ENCODE assay signal across 2 cellular contexts in genomic region chr12:93231938-93232337, GRCh38.
TF ChIP-seq lines count a peak whose summit lies in the region.

No MANE protein-coding gene starts in this region.

TF ChIP-seq in IMR-90, 13 proteins besides CTCF, POLR2A, EP300 and RAD21:
- TF ChIP-seq SMC3 (IDR thresholded peaks at IDR 0.05; ENCODE audit: low read depth, low read length) = no peak
- no peak for TF ChIP-seq RFX5 (IDR thresholded peaks at IDR 0.05; ENCODE audit: low read depth, low read length)
- TF ChIP-seq MAFK (IDR thresholded peaks at IDR 0.05; ENCODE audit: low read depth, low read length) = no peak
- TF ChIP-seq, protein P1, sequence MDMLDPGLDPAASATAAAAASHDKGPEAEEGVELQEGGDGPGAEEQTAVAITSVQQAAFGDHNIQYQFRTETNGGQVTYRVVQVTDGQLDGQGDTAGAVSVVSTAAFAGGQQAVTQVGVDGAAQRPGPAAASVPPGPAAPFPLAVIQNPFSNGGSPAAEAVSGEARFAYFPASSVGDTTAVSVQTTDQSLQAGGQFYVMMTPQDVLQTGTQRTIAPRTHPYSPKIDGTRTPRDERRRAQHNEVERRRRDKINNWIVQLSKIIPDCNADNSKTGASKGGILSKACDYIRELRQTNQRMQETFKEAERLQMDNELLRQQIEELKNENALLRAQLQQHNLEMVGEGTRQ (IDR thresholded peaks at IDR 0.05; ENCODE audit: low read depth, low read length) = no peak
- no peak for TF ChIP-seq BHLHE40 (IDR thresholded peaks at IDR 0.05; ENCODE audit: low read depth, low read length)
- no peak for TF ChIP-seq CEBPB (IDR thresholded peaks at IDR 0.05; ENCODE audit: low read depth, low read length)
- TF ChIP-seq RCOR1 (IDR thresholded peaks at IDR 0.05; ENCODE audit: insufficient replicate concordance, low read length) = no peak
- TF ChIP-seq ELK1 (IDR thresholded peaks at IDR 0.05; ENCODE audit: borderline replicate concordance, low read depth, low read length) = no peak
- TF ChIP-seq FOS (IDR thresholded peaks at IDR 0.05; ENCODE audit: low read depth, low read length) = no peak
- TF ChIP-seq CHD1 (IDR thresholded peaks at IDR 0.05; ENCODE audit: low read depth, low read length) = no peak
- no peak for TF ChIP-seq NFE2L2 (IDR thresholded peaks at IDR 0.05; ENCODE audit: low read depth, low read length)
- TF ChIP-seq MAZ (IDR thresholded peaks at IDR 0.05; ENCODE audit: borderline replicate concordance, low read depth, low read length) = no peak
- TF ChIP-seq MXI1 (IDR thresholded peaks at IDR 0.05; ENCODE audit: borderline replicate concordance, low read depth, low read length) = no peak
TF ChIP-seq in IMR-90: peak in this region for 0.

TF ChIP-seq in K562, 482 proteins besides CTCF, POLR2A, EP300 and RAD21:
- TF ChIP-seq, protein P2, sequence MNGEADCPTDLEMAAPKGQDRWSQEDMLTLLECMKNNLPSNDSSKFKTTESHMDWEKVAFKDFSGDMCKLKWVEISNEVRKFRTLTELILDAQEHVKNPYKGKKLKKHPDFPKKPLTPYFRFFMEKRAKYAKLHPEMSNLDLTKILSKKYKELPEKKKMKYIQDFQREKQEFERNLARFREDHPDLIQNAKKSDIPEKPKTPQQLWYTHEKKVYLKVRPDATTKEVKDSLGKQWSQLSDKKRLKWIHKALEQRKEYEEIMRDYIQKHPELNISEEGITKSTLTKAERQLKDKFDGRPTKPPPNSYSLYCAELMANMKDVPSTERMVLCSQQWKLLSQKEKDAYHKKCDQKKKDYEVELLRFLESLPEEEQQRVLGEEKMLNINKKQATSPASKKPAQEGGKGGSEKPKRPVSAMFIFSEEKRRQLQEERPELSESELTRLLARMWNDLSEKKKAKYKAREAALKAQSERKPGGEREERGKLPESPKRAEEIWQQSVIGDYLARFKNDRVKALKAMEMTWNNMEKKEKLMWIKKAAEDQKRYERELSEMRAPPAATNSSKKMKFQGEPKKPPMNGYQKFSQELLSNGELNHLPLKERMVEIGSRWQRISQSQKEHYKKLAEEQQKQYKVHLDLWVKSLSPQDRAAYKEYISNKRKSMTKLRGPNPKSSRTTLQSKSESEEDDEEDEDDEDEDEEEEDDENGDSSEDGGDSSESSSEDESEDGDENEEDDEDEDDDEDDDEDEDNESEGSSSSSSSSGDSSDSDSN (IDR thresholded peaks at IDR 0.05; ENCODE audit: borderline replicate concordance in 1 of 2, low read depth in 2 of 2, low read length in 2 of 2) = no peak
- TF ChIP-seq ASH1L (IDR thresholded peaks at IDR 0.05; ENCODE audit: borderline replicate concordance, low read depth, partially characterized antibody) (no peak), SP2 (IDR thresholded peaks at IDR 0.05; ENCODE audit: extremely low read depth, low read depth, low read length, poor library complexity, severe bottlenecking) (no peak), PURB (CRISPR knock-in tag; IDR thresholded peaks at IDR 0.05; ENCODE audit: low read depth) (no peak), POLR2H (tag; IDR thresholded peaks at IDR 0.05; ENCODE audit: low read depth) (no peak), ZNF609 (CRISPR knock-in tag; IDR thresholded peaks at IDR 0.05; ENCODE audit: borderline replicate concordance) (no peak), ELK1 (CRISPR knock-in tag; IDR thresholded peaks at IDR 0.05) (no peak), DLX4 (CRISPR knock-in tag; IDR thresholded peaks at IDR 0.05) (no peak), ZNF764 (CRISPR knock-in tag; IDR thresholded peaks at IDR 0.05; ENCODE audit: low read depth) (no peak), CXXC5 (CRISPR knock-in tag; IDR thresholded peaks at IDR 0.05) (0 out of 2 replicates have a peak, but pooled peaks have one; percentile 16), ZNF121 (CRISPR knock-in tag; conservative IDR thresholded peaks at IDR 0.05) (no peak), GATAD2B (IDR thresholded peaks at IDR 0.05; ENCODE audit: borderline replicate concordance) (no peak), MXI1 (IDR thresholded peaks at IDR 0.05; ENCODE audit: low read depth, low read length) (no peak), PHTF2 (CRISPR knock-in tag; IDR thresholded peaks at IDR 0.05) (no peak), ATF1 (CRISPR knock-in tag; IDR thresholded peaks at IDR 0.05) (no peak), ATF1 (tag; IDR thresholded peaks at IDR 0.05) (no peak), ZNF766 (CRISPR knock-in tag; conservative IDR thresholded peaks at IDR 0.05) (no peak), SRF (CRISPR knock-in tag; IDR thresholded peaks at IDR 0.05) (no peak), SMAD3 (CRISPR knock-in tag; conservative IDR thresholded peaks at IDR 0.05) (no peak), PRPF4 (IDR thresholded peaks at IDR 0.05; ENCODE audit: insufficient read depth, low read depth, low read length, poor library complexity, severe bottlenecking) (no peak), MEIS2 (IDR thresholded peaks at IDR 0.05; ENCODE audit: partially characterized antibody) (peak; percentile 67), NCOA4 (IDR thresholded peaks at IDR 0.05; ENCODE audit: partially characterized antibody) (no peak), BCOR (IDR thresholded peaks at IDR 0.05) (no peak), MAZ (CRISPR knock-in tag; conservative IDR thresholded peaks at IDR 0.05 in 1 of 2, IDR thresholded peaks at IDR 0.05 in 1 of 2) (no peak), ZNF584 (CRISPR knock-in tag; IDR thresholded peaks at IDR 0.05; ENCODE audit: low read depth) (peak; percentile 70), ZC3H8 (IDR thresholded peaks at IDR 0.05) (no peak), HMGN3 (IDR thresholded peaks at IDR 0.05; ENCODE audit: borderline replicate concordance, extremely low read depth, insufficient read length, low read depth, low read length) (no peak), FUS (optimal IDR thresholded peaks at IDR 0.05; ENCODE audit: low read depth, low read length) (no peak), SREBF1 (IDR thresholded peaks at IDR 0.05; ENCODE audit: borderline replicate concordance, low read depth, low read length) (no peak), ZNF695 (CRISPR knock-in tag; IDR thresholded peaks at IDR 0.05) (no peak), CHCHD3 (CRISPR knock-in tag; IDR thresholded peaks at IDR 0.05) (no peak), SMAD4 (CRISPR knock-in tag; conservative IDR thresholded peaks at IDR 0.05) (0 out of 2 replicates have a peak, but pooled peaks have one; percentile 24)
- TF ChIP-seq, protein P3, sequence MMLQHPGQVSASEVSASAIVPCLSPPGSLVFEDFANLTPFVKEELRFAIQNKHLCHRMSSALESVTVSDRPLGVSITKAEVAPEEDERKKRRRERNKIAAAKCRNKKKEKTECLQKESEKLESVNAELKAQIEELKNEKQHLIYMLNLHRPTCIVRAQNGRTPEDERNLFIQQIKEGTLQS (IDR thresholded peaks at IDR 0.05) = no peak
- TF ChIP-seq, protein P3 (CRISPR knock-in tag; conservative IDR thresholded peaks at IDR 0.05) = no peak
- TF ChIP-seq, protein P4, sequence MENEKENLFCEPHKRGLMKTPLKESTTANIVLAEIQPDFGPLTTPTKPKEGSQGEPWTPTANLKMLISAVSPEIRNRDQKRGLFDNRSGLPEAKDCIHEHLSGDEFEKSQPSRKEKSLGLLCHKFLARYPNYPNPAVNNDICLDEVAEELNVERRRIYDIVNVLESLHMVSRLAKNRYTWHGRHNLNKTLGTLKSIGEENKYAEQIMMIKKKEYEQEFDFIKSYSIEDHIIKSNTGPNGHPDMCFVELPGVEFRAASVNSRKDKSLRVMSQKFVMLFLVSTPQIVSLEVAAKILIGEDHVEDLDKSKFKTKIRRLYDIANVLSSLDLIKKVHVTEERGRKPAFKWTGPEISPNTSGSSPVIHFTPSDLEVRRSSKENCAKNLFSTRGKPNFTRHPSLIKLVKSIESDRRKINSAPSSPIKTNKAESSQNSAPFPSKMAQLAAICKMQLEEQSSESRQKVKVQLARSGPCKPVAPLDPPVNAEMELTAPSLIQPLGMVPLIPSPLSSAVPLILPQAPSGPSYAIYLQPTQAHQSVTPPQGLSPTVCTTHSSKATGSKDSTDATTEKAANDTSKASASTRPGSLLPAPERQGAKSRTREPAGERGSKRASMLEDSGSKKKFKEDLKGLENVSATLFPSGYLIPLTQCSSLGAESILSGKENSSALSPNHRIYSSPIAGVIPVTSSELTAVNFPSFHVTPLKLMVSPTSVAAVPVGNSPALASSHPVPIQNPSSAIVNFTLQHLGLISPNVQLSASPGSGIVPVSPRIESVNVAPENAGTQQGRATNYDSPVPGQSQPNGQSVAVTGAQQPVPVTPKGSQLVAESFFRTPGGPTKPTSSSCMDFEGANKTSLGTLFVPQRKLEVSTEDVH (IDR thresholded peaks at IDR 0.05; ENCODE audit: low read depth, partially characterized antibody) = no peak
- TF ChIP-seq, protein P5, sequence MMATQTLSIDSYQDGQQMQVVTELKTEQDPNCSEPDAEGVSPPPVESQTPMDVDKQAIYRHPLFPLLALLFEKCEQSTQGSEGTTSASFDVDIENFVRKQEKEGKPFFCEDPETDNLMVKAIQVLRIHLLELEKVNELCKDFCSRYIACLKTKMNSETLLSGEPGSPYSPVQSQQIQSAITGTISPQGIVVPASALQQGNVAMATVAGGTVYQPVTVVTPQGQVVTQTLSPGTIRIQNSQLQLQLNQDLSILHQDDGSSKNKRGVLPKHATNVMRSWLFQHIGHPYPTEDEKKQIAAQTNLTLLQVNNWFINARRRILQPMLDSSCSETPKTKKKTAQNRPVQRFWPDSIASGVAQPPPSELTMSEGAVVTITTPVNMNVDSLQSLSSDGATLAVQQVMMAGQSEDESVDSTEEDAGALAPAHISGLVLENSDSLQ (IDR thresholded peaks at IDR 0.05) = peak; percentile 45
TF ChIP-seq in K562: peak in this region for 5.
